8 cellular contexts compared by ENCODE assay signal in the genomic region with DNA sequence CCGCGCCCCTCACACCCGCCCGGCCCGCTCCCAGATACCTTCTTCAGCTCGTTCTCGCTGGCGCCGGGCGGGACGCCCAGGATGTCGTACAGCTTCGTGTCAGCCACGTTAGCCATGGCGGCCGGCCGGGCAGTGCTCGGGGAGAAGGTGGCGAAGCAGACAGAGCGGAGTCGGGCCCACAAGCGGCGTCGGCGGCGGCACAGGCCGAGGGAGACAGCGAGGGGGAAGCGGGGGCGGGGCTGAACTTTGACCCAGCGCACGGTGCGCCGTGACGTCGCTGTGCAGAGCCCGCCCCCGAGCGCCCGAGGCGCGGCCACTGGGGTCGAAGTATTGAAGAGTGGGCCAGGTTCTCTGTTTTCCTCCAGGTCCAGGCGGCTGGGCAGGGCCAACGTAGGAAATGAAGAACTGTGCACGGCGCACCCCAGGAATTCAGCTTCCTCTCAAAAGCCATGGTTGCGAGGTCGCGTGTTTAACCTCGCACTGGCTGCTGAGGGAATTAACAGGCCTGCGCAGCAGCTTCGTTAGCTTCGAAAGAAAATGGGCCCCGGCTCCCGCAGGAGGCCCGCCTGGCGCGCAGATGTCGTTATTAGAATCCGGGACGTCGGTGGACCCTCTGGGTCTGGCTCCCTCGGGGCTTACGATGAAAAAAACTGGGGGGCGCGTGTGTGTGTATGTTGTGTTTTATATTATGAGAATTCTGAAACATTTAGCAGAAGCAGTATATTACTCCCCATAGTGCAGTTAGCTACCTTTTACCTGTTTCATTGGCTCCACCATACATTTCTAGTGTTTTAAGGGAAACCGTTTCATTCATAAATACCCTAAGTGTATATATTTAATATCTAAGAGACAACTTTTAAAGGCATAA. TPM values are rescaled to one million over a fixed set of nuclear protein-coding genes. Genes with fewer than 3 reads are reported as not detected.
DNase-seq lines count a peak whose midpoint lies in the region; ATAC-seq and TF ChIP-seq lines count a peak whose summit lies in the region.

Gene DNAJA2, minus strand, starts transcription at position 218 of the 868 bp plus-strand sequence. Its CDS starts 102 bp downstream, at position 116.

- BruUV-seq in IMR-90 (replicated peaks; lab: Mats Ljungman, UMichigan), result TSS peak; percentile 68

- intact Hi-C loops in IMR-90 (cut with micrococcal nuclease), result no loop called here

- H3K9me3 ChIP-seq in IMR-90 (ENCODE audit: control insufficient read depth, insufficient read depth, low read length) (no peaks in the 10 kb centered on the region), esophagus (ENCODE audit: control insufficient read depth in 2 of 2, insufficient read depth in 1 of 2, low read depth in 1 of 2, low read length in 1 of 2) (no peaks in the 10 kb centered on the region), mucosa of stomach (ENCODE audit: control insufficient read depth, low read length) (no peaks in the 10 kb centered on the region)

- H3K4ac ChIP-seq in IMR-90 (ENCODE audit: low read depth, low read length), result peak within 1 kb of the TSS; percentile 96

- H4K20me1 ChIP-seq in IMR-90 (ENCODE audit: insufficient read depth, low read length), result peaks cover 29% of the 10 kb centered on the region

- H3K4me3 ChIP-seq in IMR-90 (ENCODE audit: insufficient read depth, low read depth, low read length), result peak within 1 kb of the TSS; percentile 91
- peak within 1 kb of the TSS; percentile 91 to 95 for H3K4me3 ChIP-seq in esophagus (ENCODE audit: low read depth in 1 of 2, low read length in 2 of 2)
- peak within 1 kb of the TSS; percentile 76 for H3K4me3 ChIP-seq in mucosa of stomach (ENCODE audit: low read length)

- H3K18ac ChIP-seq in IMR-90 (ENCODE audit: low read depth, low read length), result peak within 1 kb of the TSS; percentile 70; the same call in 1 of the 2 replicates

- peaks cover 7% of the 10 kb centered on the region for H3K9me1 ChIP-seq in IMR-90 (ENCODE audit: insufficient read depth, low read length)

- H2BK5ac ChIP-seq in IMR-90 (ENCODE audit: low read depth, low read length, poor library complexity, severe bottlenecking), result peak within 1 kb of the TSS; percentile 90

- peak within 1 kb of the TSS; percentile 99 for H2AFZ ChIP-seq in IMR-90 (replicated peaks; ENCODE audit: low read length, poor library complexity)

- peak within 1 kb of the TSS; percentile 93 to 100 for H4K8ac ChIP-seq in IMR-90 (ENCODE audit: low read depth in 2 of 2, low read length in 2 of 2)

- H3K27ac ChIP-seq in IMR-90 (ENCODE audit: insufficient read depth, low read length), result peak within 1 kb of the TSS; percentile 97
- peak within 1 kb of the TSS; percentile 93 to 99 for H3K27ac ChIP-seq in esophagus (ENCODE audit: low read depth in 2 of 2, low read length in 1 of 2)

- dilution Hi-C loops in IMR-90 (cut with HindIII; ENCODE audit: low sequenced_read_pairs, unreplicated experiment), result no loop called here

- H3K56ac ChIP-seq in IMR-90 (ENCODE audit: extremely low read depth, insufficient read depth, low read length), result peak within 1 kb of the TSS; percentile 80

- H2BK120ac ChIP-seq in IMR-90 (ENCODE audit: low read depth, low read length), result no peak within 1 kb of the TSS; the same call in 1 of the 2 replicates

- peak within 1 kb of the TSS; percentile 100 for H3K4me2 ChIP-seq in IMR-90 (ENCODE audit: low read depth, low read length)

- POLR2A ChIA-PET in IMR-90 (lab: Charles Lee; ENCODE audit: unreplicated experiment), result interaction anchor here (0.7 kb wide), 1 partner anchor 830 kb away, joined by 4 read pairs; no protein-coding TSS in a partner anchor

- H3K27me3 ChIP-seq in IMR-90 (ENCODE audit: control insufficient read depth, insufficient read depth, low read length), result no peaks in the 10 kb centered on the region
- no peaks in the 10 kb centered on the region for H3K27me3 ChIP-seq in esophagus (ENCODE audit: control insufficient read depth in 1 of 2, insufficient read depth in 2 of 2, low read length in 2 of 2)
- no peaks in the 10 kb centered on the region for H3K27me3 ChIP-seq in mucosa of stomach (ENCODE audit: control insufficient read depth, insufficient read depth, low read length)

- peak; percentile 73; the same call in 1 of the 2 replicates for TF ChIP-seq POLR2A in IMR-90 (IDR thresholded peaks at IDR 0.05; ENCODE audit: low read depth, low read length)

- DNase-seq in DMS153 (lab: John Stamatoyannopoulos, UW) (peak; percentile 20), IMR-90 (peak; percentile 84), OCI-M2 (lab: John Stamatoyannopoulos, UW; ENCODE audit: unreplicated experiment) (peak; percentile 13)
- peak; percentile 96 for DNase-seq in activated T-cell treated with anti-CD3 and anti-CD28 coated beads, Interleukin-2, amount 50 U/mL, for 1 hour
- DNase-seq in stimulated activated CD8-positive, alpha-beta memory T cell treated with anti-CD3 and anti-CD28 coated beads, Interleukin-4, amount 100 ng/mL, for 48 hours, result peak; percentile 96

- peaks cover 13% of the 10 kb centered on the region for H3K36me3 ChIP-seq in IMR-90 (ENCODE audit: control insufficient read depth, insufficient read depth, low read length)
- H3K36me3 ChIP-seq in esophagus (ENCODE audit: control insufficient read depth in 2 of 2, insufficient read depth in 2 of 2, low read length in 1 of 2), result peaks cover 2 to 4% of the 10 kb centered on the region in 2 donors
- no peaks in the 10 kb centered on the region for H3K36me3 ChIP-seq in mucosa of stomach (ENCODE audit: control insufficient read depth, insufficient read depth, low read length)

- H4K5ac ChIP-seq in IMR-90 (ENCODE audit: low read depth, low read length), result peak within 1 kb of the TSS; percentile 97

- CTCF ChIA-PET in IMR-90 (lab: Yijun Ruan, JAX), result no interaction called here

- in situ Hi-C loops in IMR-90 (cut with MboI; ENCODE audit: low sequenced_read_pairs), result no loop called here

- H2BK20ac ChIP-seq in IMR-90 (ENCODE audit: low read depth, low read length), result no peak within 1 kb of the TSS

- TF ChIP-seq RAD21 in IMR-90 (IDR thresholded peaks at IDR 0.05; ENCODE audit: low read length), result no peak

- peak within 1 kb of the TSS; percentile 98 for H3K9ac ChIP-seq in IMR-90 (ENCODE audit: low read depth, low read length)
- peak within 1 kb of the TSS; percentile 91 for H3K9ac ChIP-seq in mucosa of stomach (ENCODE audit: low read length)

- peaks cover 8% of the 10 kb centered on the region for H3K4me1 ChIP-seq in IMR-90 (ENCODE audit: control insufficient read depth, insufficient read depth, low read length)
- H3K4me1 ChIP-seq in esophagus (ENCODE audit: control insufficient read depth in 2 of 2, insufficient read depth in 2 of 2, low read length in 1 of 2), result peaks cover 0 to 5% of the 10 kb centered on the region in 2 donors
- peaks cover 11% of the 10 kb centered on the region for H3K4me1 ChIP-seq in mucosa of stomach (ENCODE audit: control insufficient read depth, insufficient read depth, low read length)

- peak; percentile 90 for ATAC-seq in GM21528 (IDR thresholded peaks at IDR 0.05; ENCODE audit: low FRiP score, unreplicated experiment)
- peak; percentile 98 for ATAC-seq in IMR-90 (ENCODE audit: low read depth)

- H2AK5ac ChIP-seq in IMR-90 (ENCODE audit: low read depth, low read length), result peak within 1 kb of the TSS; percentile 82

- H2BK15ac ChIP-seq in IMR-90 (ENCODE audit: low read depth, low read length), result no peak within 1 kb of the TSS

- H2AK9ac ChIP-seq in IMR-90 (replicated peaks; ENCODE audit: low read depth, low read length, poor library complexity), result peak within 1 kb of the TSS; percentile 90

- peak within 1 kb of the TSS; percentile 94 for H4K91ac ChIP-seq in IMR-90 (ENCODE audit: insufficient read depth, low read depth, low read length)

- WGBS in IMR-90 (ENCODE audit: extremely low coverage in 2 of 2, insufficient read length in 1 of 2), 2 experiments, result 1% methylated on average over 16 of the region's 68 CpGs; no CpG with 5 or more reads in 1 of the 2 experiments
- 1% methylated on average over 66 to 68 of the region's 68 CpGs for WGBS in esophagus, 2 donors

- peak within 1 kb of the TSS; percentile 98 for H3K14ac ChIP-seq in IMR-90 (replicated peaks; ENCODE audit: low read depth, low read length)

- H3K23ac ChIP-seq in IMR-90 (ENCODE audit: low read depth, low read length), result peak within 1 kb of the TSS; percentile 87

- H3K79me1 ChIP-seq in IMR-90 (ENCODE audit: low read depth in 1 of 2, low read length in 2 of 2), result peaks cover 11 to 33% of the 10 kb centered on the region in 2 experiments

- 0 out of 2 replicates have a peak, but pooled peaks have one; percentile 2 for TF ChIP-seq CTCF in IMR-90 (conservative IDR thresholded peaks at IDR 0.05; ENCODE audit: low read depth, low read length)

TF ChIP-seq in IMR-90, 13 proteins besides CTCF, POLR2A, EP300 and RAD21:
- no peak for TF ChIP-seq MAFK (IDR thresholded peaks at IDR 0.05; ENCODE audit: low read depth, low read length)
- peak; percentile 49; the same call in 1 of the 2 replicates for TF ChIP-seq MXI1 (IDR thresholded peaks at IDR 0.05; ENCODE audit: borderline replicate concordance, low read depth, low read length)
- peak; percentile 38; the same call in 1 of the 2 replicates for TF ChIP-seq MAZ (IDR thresholded peaks at IDR 0.05; ENCODE audit: borderline replicate concordance, low read depth, low read length)

RNA-seq across cellular contexts. Expression of gene DNAJA2, which starts in this region (rescaled TPM):
- total RNA-seq in IMR-90 (2012; rRNA removed), result 53.9 and 109 TPM in 2 replicates
- polyA plus RNA-seq in IMR-90 (2012; rRNA removed), result 13.1 and 18.6 TPM in 2 replicates
- polyA plus RNA-seq in IMR-90 (2012; cell fraction: cytosol; rRNA removed), result 2.8 and 3.6 TPM in 2 replicates
- 1.5 and 9.1 TPM in 2 replicates for polyA plus RNA-seq in IMR-90 (2012; cell fraction: nucleus; rRNA removed; ENCODE audit: low replicate concordance)
- 10 to 100 TPM; 31.1 to 39.2 TPM for polyA plus RNA-seq in esophagus

Comparison
In these comparisons a context has a peak if more than half of its experiments do, and no peak if none do; other contexts are left out.
1. Peak in every context shown above with its lines: DNase-seq, ATAC-seq, H3K4me3 ChIP-seq and H3K27ac ChIP-seq.
2. DNase-seq: peak in every context shown above with its lines; median percentile 96 in activated T-cell treated with anti-CD3 and anti-CD28 coated beads, Interleukin-2, amount 50 U/mL, for 1 hour; 96 in stimulated activated CD8-positive, alpha-beta memory T cell treated with anti-CD3 and anti-CD28 coated beads, Interleukin-4, amount 100 ng/mL, for 48 hours; 84 in IMR-90; 20 in DMS153; 13 in OCI-M2.